1 cellular context compared by ENCODE assay signal in the genomic region with DNA sequence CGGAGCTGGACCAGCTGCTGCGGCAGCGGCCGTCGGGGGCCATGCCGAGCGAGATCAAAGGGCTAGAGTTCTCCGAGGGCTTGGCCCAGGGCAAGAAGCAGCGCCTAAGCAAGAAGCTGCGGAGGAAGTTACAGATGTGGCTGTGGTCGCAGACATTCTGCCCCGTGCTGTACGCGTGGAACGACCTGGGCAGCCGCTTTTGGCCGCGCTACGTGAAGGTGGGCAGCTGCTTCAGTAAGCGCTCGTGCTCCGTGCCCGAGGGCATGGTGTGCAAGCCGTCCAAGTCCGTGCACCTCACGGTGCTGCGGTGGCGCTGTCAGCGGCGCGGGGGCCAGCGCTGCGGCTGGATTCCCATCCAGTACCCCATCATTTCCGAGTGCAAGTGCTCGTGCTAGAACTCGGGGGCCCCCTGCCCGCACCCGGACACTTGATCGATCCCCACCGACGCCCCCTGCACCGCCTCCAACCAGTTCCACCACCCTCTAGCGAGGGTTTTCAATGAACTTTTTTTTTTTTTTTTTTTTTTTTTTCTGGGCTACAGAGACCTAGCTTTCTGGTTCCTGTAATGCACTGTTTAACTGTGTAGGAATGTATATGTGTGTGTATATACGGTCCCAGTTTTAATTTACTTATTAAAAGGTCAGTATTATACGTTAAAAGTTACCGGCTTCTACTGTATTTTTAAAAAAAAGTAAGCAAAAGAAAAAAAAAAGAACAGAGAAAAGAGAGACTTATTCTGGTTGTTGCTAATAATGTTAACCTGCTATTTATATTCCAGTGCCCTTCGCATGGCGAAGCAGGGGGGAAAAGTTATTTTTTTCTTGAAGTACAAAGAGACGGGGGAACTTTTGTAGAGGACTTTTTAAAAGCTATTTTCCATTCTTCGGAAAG.
TF ChIP-seq lines count a peak whose summit lies in the region.

No MANE protein-coding gene starts in this region.

TF ChIP-seq in H1, 55 proteins besides CTCF, POLR2A, EP300 and RAD21 (continued from another document):
- TF ChIP-seq YY1 (IDR thresholded peaks at IDR 0.05; ENCODE audit: low read depth, low read length) (no peak), PHF8 (conservative IDR thresholded peaks at IDR 0.05; ENCODE audit: low read depth, low read length) (no peak), SUZ12 (IDR thresholded peaks at IDR 0.05; ENCODE audit: low read length) (peak; percentile 77), KDM5A (IDR thresholded peaks at IDR 0.05; ENCODE audit: low read length) (no peak), TAF1 (IDR thresholded peaks at IDR 0.05; ENCODE audit: low read depth, low read length) (no peak), BACH1 (IDR thresholded peaks at IDR 0.05; ENCODE audit: low read length) (no peak), SRF (IDR thresholded peaks at IDR 0.05; ENCODE audit: low read depth, low read length) (no peak), TBP (IDR thresholded peaks at IDR 0.05; ENCODE audit: low read depth, low read length) (no peak), TAF7 (optimal IDR thresholded peaks at IDR 0.05; ENCODE audit: borderline replicate concordance, low read depth, low read length) (no peak), POLR2AphosphoS5 (IDR thresholded peaks at IDR 0.05; ENCODE audit: low read depth, low read length) (no peak), RFX5 (IDR thresholded peaks at IDR 0.05; ENCODE audit: borderline replicate concordance, low read depth, low read length) (no peak), EZH2 (IDR thresholded peaks at IDR 0.05; ENCODE audit: low read depth, low read length, severe bottlenecking) (peak; percentile 79), POU5F1 (IDR thresholded peaks at IDR 0.05; ENCODE audit: low read depth, low read length) (no peak), SP2 (IDR thresholded peaks at IDR 0.05; ENCODE audit: low read length) (no peak), BCL11A (IDR thresholded peaks at IDR 0.05; ENCODE audit: low read depth in 2 of 2, low read length in 2 of 2) (no peak), TEAD4 (IDR thresholded peaks at IDR 0.05; ENCODE audit: low read depth, low read length) (no peak), TCF12 (IDR thresholded peaks at IDR 0.05; ENCODE audit: low read depth, low read length) (no peak), EGR1 (IDR thresholded peaks at IDR 0.05; ENCODE audit: borderline replicate concordance, low read depth, low read length) (no peak), ZNF274 (IDR thresholded peaks at IDR 0.05; ENCODE audit: borderline replicate concordance, extremely low read depth, low read length) (no peak), CHD1 (IDR thresholded peaks at IDR 0.05; ENCODE audit: low read depth, low read length) (no peak), ASH2L (IDR thresholded peaks at IDR 0.05; ENCODE audit: low read length) (no peak), JUN (IDR thresholded peaks at IDR 0.05; ENCODE audit: low read depth, low read length) (no peak), SIX5 (IDR thresholded peaks at IDR 0.05; ENCODE audit: low read depth, low read length) (no peak), SP1 (IDR thresholded peaks at IDR 0.05; ENCODE audit: low read depth, low read length) (no peak), SAP30 (IDR thresholded peaks at IDR 0.05; ENCODE audit: insufficient read depth, insufficient replicate concordance, low read length) (no peak), RXRA (IDR thresholded peaks at IDR 0.05; ENCODE audit: insufficient read depth, low read depth, low read length) (no peak), SIN3A (conservative IDR thresholded peaks at IDR 0.05 in 1 of 2, IDR thresholded peaks at IDR 0.05 in 1 of 2; ENCODE audit: low read depth in 1 of 2, low read length in 2 of 2) (0 out of 4 replicates have a peak, but pooled peaks of 1 of the 2 experiments have one; percentile 16), JUND (IDR thresholded peaks at IDR 0.05; ENCODE audit: low read length) (no peak), NANOG (IDR thresholded peaks at IDR 0.05; ENCODE audit: insufficient read depth, low read depth, low read length, poor library complexity, severe bottlenecking) (no peak), GABPA (IDR thresholded peaks at IDR 0.05; ENCODE audit: borderline replicate concordance, insufficient read depth, low read length) (no peak), CBX5 (IDR thresholded peaks at IDR 0.05; ENCODE audit: low read depth, low read length) (no peak), SIRT6 (IDR thresholded peaks at IDR 0.05; ENCODE audit: low read length) (no peak), SP4 (IDR thresholded peaks at IDR 0.05; ENCODE audit: low read length) (no peak), CEBPB (IDR thresholded peaks at IDR 0.05; ENCODE audit: low read depth, low read length) (no peak)
- TF ChIP-seq, protein P1, sequence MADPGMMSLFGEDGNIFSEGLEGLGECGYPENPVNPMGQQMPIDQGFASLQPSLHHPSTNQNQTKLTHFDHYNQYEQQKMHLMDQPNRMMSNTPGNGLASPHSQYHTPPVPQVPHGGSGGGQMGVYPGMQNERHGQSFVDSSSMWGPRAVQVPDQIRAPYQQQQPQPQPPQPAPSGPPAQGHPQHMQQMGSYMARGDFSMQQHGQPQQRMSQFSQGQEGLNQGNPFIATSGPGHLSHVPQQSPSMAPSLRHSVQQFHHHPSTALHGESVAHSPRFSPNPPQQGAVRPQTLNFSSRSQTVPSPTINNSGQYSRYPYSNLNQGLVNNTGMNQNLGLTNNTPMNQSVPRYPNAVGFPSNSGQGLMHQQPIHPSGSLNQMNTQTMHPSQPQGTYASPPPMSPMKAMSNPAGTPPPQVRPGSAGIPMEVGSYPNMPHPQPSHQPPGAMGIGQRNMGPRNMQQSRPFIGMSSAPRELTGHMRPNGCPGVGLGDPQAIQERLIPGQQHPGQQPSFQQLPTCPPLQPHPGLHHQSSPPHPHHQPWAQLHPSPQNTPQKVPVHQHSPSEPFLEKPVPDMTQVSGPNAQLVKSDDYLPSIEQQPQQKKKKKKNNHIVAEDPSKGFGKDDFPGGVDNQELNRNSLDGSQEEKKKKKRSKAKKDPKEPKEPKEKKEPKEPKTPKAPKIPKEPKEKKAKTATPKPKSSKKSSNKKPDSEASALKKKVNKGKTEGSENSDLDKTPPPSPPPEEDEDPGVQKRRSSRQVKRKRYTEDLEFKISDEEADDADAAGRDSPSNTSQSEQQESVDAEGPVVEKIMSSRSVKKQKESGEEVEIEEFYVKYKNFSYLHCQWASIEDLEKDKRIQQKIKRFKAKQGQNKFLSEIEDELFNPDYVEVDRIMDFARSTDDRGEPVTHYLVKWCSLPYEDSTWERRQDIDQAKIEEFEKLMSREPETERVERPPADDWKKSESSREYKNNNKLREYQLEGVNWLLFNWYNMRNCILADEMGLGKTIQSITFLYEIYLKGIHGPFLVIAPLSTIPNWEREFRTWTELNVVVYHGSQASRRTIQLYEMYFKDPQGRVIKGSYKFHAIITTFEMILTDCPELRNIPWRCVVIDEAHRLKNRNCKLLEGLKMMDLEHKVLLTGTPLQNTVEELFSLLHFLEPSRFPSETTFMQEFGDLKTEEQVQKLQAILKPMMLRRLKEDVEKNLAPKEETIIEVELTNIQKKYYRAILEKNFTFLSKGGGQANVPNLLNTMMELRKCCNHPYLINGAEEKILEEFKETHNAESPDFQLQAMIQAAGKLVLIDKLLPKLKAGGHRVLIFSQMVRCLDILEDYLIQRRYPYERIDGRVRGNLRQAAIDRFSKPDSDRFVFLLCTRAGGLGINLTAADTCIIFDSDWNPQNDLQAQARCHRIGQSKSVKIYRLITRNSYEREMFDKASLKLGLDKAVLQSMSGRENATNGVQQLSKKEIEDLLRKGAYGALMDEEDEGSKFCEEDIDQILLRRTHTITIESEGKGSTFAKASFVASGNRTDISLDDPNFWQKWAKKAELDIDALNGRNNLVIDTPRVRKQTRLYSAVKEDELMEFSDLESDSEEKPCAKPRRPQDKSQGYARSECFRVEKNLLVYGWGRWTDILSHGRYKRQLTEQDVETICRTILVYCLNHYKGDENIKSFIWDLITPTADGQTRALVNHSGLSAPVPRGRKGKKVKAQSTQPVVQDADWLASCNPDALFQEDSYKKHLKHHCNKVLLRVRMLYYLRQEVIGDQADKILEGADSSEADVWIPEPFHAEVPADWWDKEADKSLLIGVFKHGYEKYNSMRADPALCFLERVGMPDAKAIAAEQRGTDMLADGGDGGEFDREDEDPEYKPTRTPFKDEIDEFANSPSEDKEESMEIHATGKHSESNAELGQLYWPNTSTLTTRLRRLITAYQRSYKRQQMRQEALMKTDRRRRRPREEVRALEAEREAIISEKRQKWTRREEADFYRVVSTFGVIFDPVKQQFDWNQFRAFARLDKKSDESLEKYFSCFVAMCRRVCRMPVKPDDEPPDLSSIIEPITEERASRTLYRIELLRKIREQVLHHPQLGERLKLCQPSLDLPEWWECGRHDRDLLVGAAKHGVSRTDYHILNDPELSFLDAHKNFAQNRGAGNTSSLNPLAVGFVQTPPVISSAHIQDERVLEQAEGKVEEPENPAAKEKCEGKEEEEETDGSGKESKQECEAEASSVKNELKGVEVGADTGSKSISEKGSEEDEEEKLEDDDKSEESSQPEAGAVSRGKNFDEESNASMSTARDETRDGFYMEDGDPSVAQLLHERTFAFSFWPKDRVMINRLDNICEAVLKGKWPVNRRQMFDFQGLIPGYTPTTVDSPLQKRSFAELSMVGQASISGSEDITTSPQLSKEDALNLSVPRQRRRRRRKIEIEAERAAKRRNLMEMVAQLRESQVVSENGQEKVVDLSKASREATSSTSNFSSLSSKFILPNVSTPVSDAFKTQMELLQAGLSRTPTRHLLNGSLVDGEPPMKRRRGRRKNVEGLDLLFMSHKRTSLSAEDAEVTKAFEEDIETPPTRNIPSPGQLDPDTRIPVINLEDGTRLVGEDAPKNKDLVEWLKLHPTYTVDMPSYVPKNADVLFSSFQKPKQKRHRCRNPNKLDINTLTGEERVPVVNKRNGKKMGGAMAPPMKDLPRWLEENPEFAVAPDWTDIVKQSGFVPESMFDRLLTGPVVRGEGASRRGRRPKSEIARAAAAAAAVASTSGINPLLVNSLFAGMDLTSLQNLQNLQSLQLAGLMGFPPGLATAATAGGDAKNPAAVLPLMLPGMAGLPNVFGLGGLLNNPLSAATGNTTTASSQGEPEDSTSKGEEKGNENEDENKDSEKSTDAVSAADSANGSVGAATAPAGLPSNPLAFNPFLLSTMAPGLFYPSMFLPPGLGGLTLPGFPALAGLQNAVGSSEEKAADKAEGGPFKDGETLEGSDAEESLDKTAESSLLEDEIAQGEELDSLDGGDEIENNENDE (IDR thresholded peaks at IDR 0.05; ENCODE audit: insufficient replicate concordance, low read length), result no peak
- TF ChIP-seq, protein P2, sequence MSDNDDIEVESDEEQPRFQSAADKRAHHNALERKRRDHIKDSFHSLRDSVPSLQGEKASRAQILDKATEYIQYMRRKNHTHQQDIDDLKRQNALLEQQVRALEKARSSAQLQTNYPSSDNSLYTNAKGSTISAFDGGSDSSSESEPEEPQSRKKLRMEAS (IDR thresholded peaks at IDR 0.05), result peak; percentile 51
- TF ChIP-seq, protein P3, sequence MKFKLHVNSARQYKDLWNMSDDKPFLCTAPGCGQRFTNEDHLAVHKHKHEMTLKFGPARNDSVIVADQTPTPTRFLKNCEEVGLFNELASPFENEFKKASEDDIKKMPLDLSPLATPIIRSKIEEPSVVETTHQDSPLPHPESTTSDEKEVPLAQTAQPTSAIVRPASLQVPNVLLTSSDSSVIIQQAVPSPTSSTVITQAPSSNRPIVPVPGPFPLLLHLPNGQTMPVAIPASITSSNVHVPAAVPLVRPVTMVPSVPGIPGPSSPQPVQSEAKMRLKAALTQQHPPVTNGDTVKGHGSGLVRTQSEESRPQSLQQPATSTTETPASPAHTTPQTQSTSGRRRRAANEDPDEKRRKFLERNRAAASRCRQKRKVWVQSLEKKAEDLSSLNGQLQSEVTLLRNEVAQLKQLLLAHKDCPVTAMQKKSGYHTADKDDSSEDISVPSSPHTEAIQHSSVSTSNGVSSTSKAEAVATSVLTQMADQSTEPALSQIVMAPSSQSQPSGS (IDR thresholded peaks at IDR 0.05; ENCODE audit: low read length), result no peak
- TF ChIP-seq, protein P4, sequence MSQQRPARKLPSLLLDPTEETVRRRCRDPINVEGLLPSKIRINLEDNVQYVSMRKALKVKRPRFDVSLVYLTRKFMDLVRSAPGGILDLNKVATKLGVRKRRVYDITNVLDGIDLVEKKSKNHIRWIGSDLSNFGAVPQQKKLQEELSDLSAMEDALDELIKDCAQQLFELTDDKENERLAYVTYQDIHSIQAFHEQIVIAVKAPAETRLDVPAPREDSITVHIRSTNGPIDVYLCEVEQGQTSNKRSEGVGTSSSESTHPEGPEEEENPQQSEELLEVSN (IDR thresholded peaks at IDR 0.05), result peak; percentile 19; the same call in 1 of the 2 replicates
TF ChIP-seq in H1: peak in this region for 6.
